Comparison of ENCODE assay signal across 22 cellular contexts in the genomic region with DNA sequence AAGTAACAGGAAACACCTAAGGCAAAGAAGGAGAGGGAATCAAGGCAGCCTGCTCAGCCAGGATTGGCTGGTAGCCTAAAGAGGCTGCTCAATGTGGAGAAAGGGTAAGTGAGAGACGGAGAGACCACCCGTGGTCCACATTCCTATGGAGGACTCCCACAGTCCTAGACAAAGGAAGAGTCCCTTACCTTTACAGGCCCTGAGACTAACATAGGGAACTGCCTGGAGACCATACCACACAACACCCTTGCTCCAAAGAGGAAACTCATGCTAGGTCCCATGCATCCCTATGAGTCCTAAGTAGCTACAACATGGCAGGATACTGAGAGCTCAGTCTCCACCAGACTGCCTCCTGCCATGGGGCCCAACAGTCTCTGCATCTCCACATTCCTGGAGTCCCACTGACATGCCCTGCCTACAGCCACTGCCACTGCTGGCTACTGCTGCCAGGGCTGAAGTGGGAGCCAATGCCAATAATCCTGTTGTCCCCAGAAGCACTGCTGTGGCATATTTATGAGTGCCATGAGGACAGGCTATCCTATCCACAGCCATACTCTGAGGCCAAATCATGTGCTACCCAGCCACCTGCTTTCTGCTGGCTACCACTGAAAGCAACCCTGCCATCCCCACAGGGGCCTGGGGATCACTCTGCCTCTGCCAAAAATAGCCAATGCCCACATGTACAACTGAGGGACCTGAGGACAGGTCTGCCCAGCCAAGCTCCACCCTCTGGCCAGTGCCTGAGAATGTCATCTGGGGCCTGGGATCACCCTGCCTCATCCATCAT. TPM values are rescaled to one million over a fixed set of nuclear protein-coding genes. Genes with fewer than 3 reads are reported as not detected.
DNase-seq lines count a peak whose midpoint lies in the region; ATAC-seq and TF ChIP-seq lines count a peak whose summit lies in the region.
"Had no signal": no experiment of that assay in that cellular context is flagged by ENCODE, and none has a peak within 500 bp of the region (broad histone marks: within the 10 kb centered on the region; RNA-seq: fewer than 3 reads in every experiment).

No MANE protein-coding gene starts in this region.

- H3K27ac Mint-ChIP-seq in T-helper 17 cell: no peak overlapping the region
- H3K27ac Mint-ChIP-seq: CD8-positive, alpha-beta memory T cell had no signal

- 66 to 85% (median 83%) methylated on average over 2 of the region's 2 CpGs for WGBS in psoas muscle, 3 donors

- H3K4me1 Mint-ChIP-seq in T-helper 17 cell: peaks cover 3% of the 10 kb centered on the region
- H3K4me1 Mint-ChIP-seq: CD8-positive, alpha-beta memory T cell had no signal

- H3K27ac ChIP-seq in left ventricle myocardium inferior (replicated peaks): no peak overlapping the region
- no peak overlapping the region for H3K27ac ChIP-seq in psoas muscle
- H3K27ac ChIP-seq in substantia nigra (ENCODE audit: low read depth, low read length, poor library complexity, severe bottlenecking): no peak overlapping the region

- H3K27me3 ChIP-seq in left ventricle myocardium inferior (ENCODE audit: low read depth) (no peaks in the 10 kb centered on the region), psoas muscle (ENCODE audit: insufficient read depth in 3 of 3, low read length in 2 of 3) (no peaks in the 10 kb centered on the region)

- H3K36me3 Mint-ChIP-seq in T-helper 17 cell (ENCODE audit: low read depth): peaks cover 8% of the 10 kb centered on the region

- H3K27me3 Mint-ChIP-seq in T-helper 17 cell: no peaks in the 10 kb centered on the region

- H3K4me3 ChIP-seq in left ventricle myocardium inferior (no peak overlapping the region), psoas muscle (no peak overlapping the region)

- H3K4me3 Mint-ChIP-seq in T-helper 17 cell: peak overlapping the region; percentile 5
- H3K4me3 Mint-ChIP-seq: CD8-positive, alpha-beta memory T cell had no signal

- peak; percentile 68 for DNase-seq in cardiac septum (ENCODE audit: low spot score)
- no peak for DNase-seq in left ventricle myocardium inferior
- no peak for DNase-seq in T-helper 17 cell
- DNase-seq in iPS DF 4.7 (ENCODE audit: extremely low read depth, low spot score): peak; percentile 19
- DNase-seq in psoas muscle: peak in 1 of 2 donors; percentile 47
- no peak for DNase-seq in NCI-H345 (lab: John Stamatoyannopoulos, UW)
- DNase-seq in substantia nigra (lab: John Stamatoyannopoulos, UW): no peak
- DNase-seq: 8988T; AML-193; C1 segment of cervical spinal cord; Calu3; CD8-positive, alpha-beta memory T cell; DMS153; HCEC 1CT; Kasumi-1; NCI-H1417 treated with DMSO at 0.1 percent for 48 hours; NCI-H187; NCI-H446 treated with DMSO at 0.1 percent for 48 hours; NCI-H526 treated with DMSO at 0.1 percent for 48 hours; SHP77 treated with DMSO at 0.1 percent for 48 hours; SK-N-SH had no signal

- H3K4me1 ChIP-seq in left ventricle myocardium inferior (no peaks in the 10 kb centered on the region), psoas muscle (no peaks in the 10 kb centered on the region)

- no peak for ATAC-seq in T-helper 17 cell
- ATAC-seq in psoas muscle: peak; percentile 64 to 85 (median 84)
- ATAC-seq in HG03571 (IDR thresholded peaks at IDR 0.05; ENCODE audit: unreplicated experiment): no peak

- peaks cover 22% of the 10 kb centered on the region for H3K9me3 ChIP-seq in left ventricle myocardium inferior (replicated peaks)
- peaks cover 3% of the 10 kb centered on the region for H3K9me3 ChIP-seq in T-helper 17 cell (ENCODE audit: control insufficient read depth, low read length, poor library complexity, severe bottlenecking)
- peaks cover 6% of the 10 kb centered on the region for H3K9me3 ChIP-seq in psoas muscle

- H3K36me3 ChIP-seq in left ventricle myocardium inferior (peaks cover 29% of the 10 kb centered on the region), psoas muscle (ENCODE audit: insufficient read depth in 1 of 2, low read depth in 1 of 2) (peaks cover 0 to 22% of the 10 kb centered on the region in 2 donors)

- TF ChIP-seq CTCF in left ventricle myocardium inferior (IDR thresholded peaks at IDR 0.05; ENCODE audit: borderline replicate concordance) (no peak), psoas muscle (IDR thresholded peaks at IDR 0.05) (no peak)

- intact Hi-C loops in cardiac septum (cut with DNase I) (no loop called here), left ventricle myocardium inferior (cut with micrococcal nuclease) (no loop called here), psoas muscle (cut with DNase I) (no loop called here)

RNA-seq across cellular contexts. Expression of a gene that starts 45.0 kb away (rescaled TPM):
- 71.6 TPM for total RNA-seq in cardiac septum
- total RNA-seq in left ventricle myocardium inferior: 79.5 TPM
- 100 to 1,000 TPM in 1 of 2 donors, 10 to 100 TPM in 1; 95.8 to 107 TPM for total RNA-seq in T-helper 17 cell
- total RNA-seq in psoas muscle: 100 to 1,000 TPM; 109 to 160 (median 137) TPM
- 100 to 1,000 TPM in 1 of 3 donors, 10 to 100 TPM in 2; 95.6 to 243 (median 99.1) TPM for polyA plus RNA-seq in psoas muscle

RNA-seq across cellular contexts. Expression of a gene that starts 59.7 kb away (rescaled TPM):
- total RNA-seq in cardiac septum (27.9 TPM), left ventricle myocardium inferior (39.3 TPM), T-helper 17 cell (10 to 100 TPM; 23.3 to 25.2 TPM), psoas muscle (10 to 100 TPM; 14.8 to 21.3 (median 16.6) TPM)
- 10 to 100 TPM; 14.7 to 36.0 (median 16.3) TPM for polyA plus RNA-seq in psoas muscle

Comparison
In these comparisons a context has a peak if more than half of its experiments do, and no peak if none do; other contexts are left out.
1. DNase-seq: peak in cardiac septum (single experiment) and iPS DF 4.7 (single experiment); none in left ventricle myocardium inferior (single experiment), T-helper 17 cell (0 of 3), NCI-H345 (single experiment) and substantia nigra (0 of 49).
2. ATAC-seq: peak in psoas muscle (4 of 4); none in T-helper 17 cell (single experiment) and HG03571 (single experiment).